In the genomic region with DNA sequence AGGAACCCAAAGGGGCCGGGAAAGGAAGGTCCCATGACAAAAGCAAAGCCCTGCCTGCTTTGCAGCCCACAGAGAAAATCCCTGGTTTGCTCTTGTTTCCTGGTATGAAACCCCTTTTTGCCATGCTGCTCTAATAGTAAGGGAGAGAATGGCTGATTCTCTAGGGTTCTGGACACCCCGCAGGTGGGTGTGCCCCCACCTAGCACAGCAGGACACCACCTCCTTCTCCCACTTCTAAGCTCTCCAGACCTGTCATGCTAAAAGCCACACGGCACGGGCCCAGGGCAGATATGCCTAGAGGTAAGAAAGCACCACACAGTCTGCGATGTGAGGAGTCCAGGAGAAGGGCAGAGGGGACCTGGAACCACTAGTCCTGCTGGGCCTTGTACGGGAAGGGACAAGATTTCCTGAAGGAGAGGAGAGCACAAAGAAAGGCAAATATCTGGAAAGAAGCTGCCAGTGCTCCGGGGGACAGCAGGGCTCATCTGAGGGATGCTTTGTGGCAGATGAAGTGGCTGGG, we compare ENCODE assay signal across 21 cellular contexts.
A peak's percentile ranks its signal among the peaks of the same experiment; 100 is the strongest.
DNase-seq lines count a peak whose midpoint lies in the region; ATAC-seq and TF ChIP-seq lines count a peak whose summit lies in the region.
"Had no signal": no experiment of that assay in that cellular context is flagged by ENCODE, and none has a peak within 500 bp of the region (broad histone marks: within the 10 kb centered on the region; RNA-seq: fewer than 3 reads in every experiment).

No MANE protein-coding gene starts in this region.

- H3K9me3 ChIP-seq in RWPE2 (ENCODE audit: severe bottlenecking) = no peaks in the 10 kb centered on the region
- no peaks in the 10 kb centered on the region for H3K9me3 ChIP-seq in lower lobe of right lung
- H3K9me3 ChIP-seq: Caco-2, SJSA1 had no signal

- no peaks in the 10 kb centered on the region for H3K36me3 Mint-ChIP-seq in type B pancreatic cell

- no peak for ATAC-seq in RWPE2 (ENCODE audit: low read depth)
- no peak for ATAC-seq in HG02623 (IDR thresholded peaks at IDR 0.05; ENCODE audit: unreplicated experiment)
- no peak for ATAC-seq in lower lobe of right lung
- ATAC-seq: HCT116 had no signal

- H3K36me3 ChIP-seq in RWPE2 (ENCODE audit: low read depth) (no peaks in the 10 kb centered on the region), lower lobe of right lung (no peaks in the 10 kb centered on the region)
- H3K36me3 ChIP-seq: SJSA1 had no signal

- H3K4me1 Mint-ChIP-seq in type B pancreatic cell (ENCODE audit: unreplicated experiment) = no peaks in the 10 kb centered on the region

- no peak overlapping the region for H3K4me3 ChIP-seq in RWPE2 (ENCODE audit: severe bottlenecking)
- no peak overlapping the region for H3K4me3 ChIP-seq in lower lobe of right lung
- H3K4me3 ChIP-seq: PC-9, SJSA1 had no signal

- no peak overlapping the region for H3K27ac Mint-ChIP-seq in type B pancreatic cell

- H3K9me3 Mint-ChIP-seq in type B pancreatic cell = no peaks in the 10 kb centered on the region

- H3K27me3 ChIP-seq in RWPE2 (ENCODE audit: insufficient read depth, poor library complexity, severe bottlenecking) (no peaks in the 10 kb centered on the region), lower lobe of right lung (ENCODE audit: low read depth) (no peaks in the 10 kb centered on the region)
- H3K27me3 ChIP-seq: SJSA1 had no signal

- H3K27ac ChIP-seq in RWPE2 (ENCODE audit: poor library complexity, severe bottlenecking) (no peak overlapping the region), lower lobe of right lung (no peak overlapping the region)
- H3K27ac ChIP-seq: PC-9, SJSA1 had no signal

- peaks cover 10% of the 10 kb centered on the region for H3K4me1 ChIP-seq in RWPE2 (ENCODE audit: insufficient read depth, poor library complexity, severe bottlenecking)
- H3K4me1 ChIP-seq in lower lobe of right lung = peaks cover 14% of the 10 kb centered on the region
- H3K4me1 ChIP-seq: Caco-2 had no signal

- DNase-seq in activated effector memory CD4-positive, alpha-beta T cell treated with anti-CD3 and anti-CD28 coated beads, Interleukin-2, amount 50 U/mL, for 16 hours = peak; percentile 54
- no peak for DNase-seq in activated effector memory CD4-positive, alpha-beta T cell treated with Interleukin-2 at 50 U/mL for 16 hours
- peak; percentile 45 for DNase-seq in RWPE2 (ENCODE audit: low spot score)
- peak; percentile 47 for DNase-seq in islet precursor cell
- peak; percentile 48 for DNase-seq in type B pancreatic cell (ENCODE audit: extremely low spot score, unreplicated experiment)
- no peak for DNase-seq in lower lobe of right lung
- DNase-seq: C1 segment of cervical spinal cord; Caco-2; CD4-positive, alpha-beta memory T cell; GOT3; NCI-H1092; NCI-H1417 treated with DMSO at 0.1 percent for 48 hours; NCI-H1694 treated with DMSO at 0.1 percent for 48 hours; NCI-H2081; NCI-H2227 treated with DMSO at 0.1 percent for 48 hours; NCI-H526 treated with DMSO at 0.1 percent for 48 hours; PC-9; Right ventricle myocardium superior had no signal

- TF ChIP-seq CTCF in RWPE2 (IDR thresholded peaks at IDR 0.05; ENCODE audit: poor library complexity, severe bottlenecking) = no peak
- no peak for TF ChIP-seq CTCF in type B pancreatic cell (conservative IDR thresholded peaks at IDR 0.05)
- no peak for TF ChIP-seq CTCF in lower lobe of right lung (IDR thresholded peaks at IDR 0.05)

- intact Hi-C loops in lower lobe of right lung (cut with DNase I) = no loop called here

- H3K4me3 Mint-ChIP-seq in type B pancreatic cell = no peak overlapping the region
- H3K4me3 Mint-ChIP-seq: CD4-positive, alpha-beta memory T cell had no signal

- H3K27me3 Mint-ChIP-seq in type B pancreatic cell = no peaks in the 10 kb centered on the region
- H3K27me3 Mint-ChIP-seq: CD4-positive, alpha-beta memory T cell had no signal

Comparison
In these comparisons a context has a peak if more than half of its experiments do, and no peak if none do; other contexts are left out.
1. DNase-seq: peak in activated effector memory CD4-positive, alpha-beta T cell treated with anti-CD3 and anti-CD28 coated beads, Interleukin-2, amount 50 U/mL, for 16 hours (single experiment), RWPE2 (single experiment), islet precursor cell (single experiment) and type B pancreatic cell (single experiment); none in activated effector memory CD4-positive, alpha-beta T cell treated with Interleukin-2 at 50 U/mL for 16 hours (single experiment) and lower lobe of right lung (single experiment).